15 cellular contexts compared by ENCODE assay signal in the genomic region with DNA sequence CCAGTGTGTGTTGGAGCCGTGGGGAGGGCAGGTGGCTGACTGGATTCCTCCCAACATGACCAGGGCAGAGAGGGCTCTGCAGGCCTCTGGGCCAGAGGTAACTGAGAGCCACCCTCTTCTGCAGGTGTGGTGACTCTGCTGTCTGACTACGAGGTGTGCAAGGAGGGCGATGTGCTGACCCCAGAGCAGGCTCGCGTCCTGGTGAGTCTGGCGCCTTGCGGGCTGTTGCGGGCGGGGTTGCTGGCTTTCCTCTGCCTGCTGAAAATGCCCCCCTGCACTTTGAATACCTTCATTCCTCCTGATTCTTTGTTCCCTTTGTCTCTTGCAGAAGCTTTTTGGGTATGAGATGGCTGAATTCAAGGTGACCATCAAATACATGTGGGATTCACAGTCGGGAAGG.
"Had no signal": no experiment of that assay in that cellular context is flagged by ENCODE, and none has a peak within 500 bp of the region (broad histone marks: within the 10 kb centered on the region; RNA-seq: fewer than 3 reads in every experiment).

No MANE protein-coding gene starts in this region.

- H3K27me3 ChIP-seq: esophagus squamous epithelium, thyroid gland had no signal

- H3K27me3 Mint-ChIP-seq: activated naive CD8-positive, alpha-beta T cell treated with anti-CD3 and anti-CD28 coated beads, Interleukin-2, amount 10 ng/mL, durations not matched to agents 7 days and 5 days; naive thymus-derived CD8-positive, alpha-beta T cell had no signal

- H3K27ac ChIP-seq: esophagus squamous epithelium, parathyroid adenoma, thyroid gland, VCaP had no signal

- H3K9ac ChIP-seq: parathyroid adenoma had no signal

- H3K4me3 Mint-ChIP-seq: activated naive CD8-positive, alpha-beta T cell treated with anti-CD3 and anti-CD28 coated beads, Interleukin-2, amount 10 ng/mL, durations not matched to agents 7 days and 5 days; naive thymus-derived CD8-positive, alpha-beta T cell had no signal

- ATAC-seq: naive thymus-derived CD8-positive, alpha-beta T cell had no signal

- H3K4me1 ChIP-seq: thyroid gland had no signal

- H3K79me2 ChIP-seq: parathyroid adenoma had no signal

- DNase-seq: activated CD4-positive, alpha-beta T cell treated with anti-CD3 and anti-CD28 coated beads for 1 hour; activated effector memory CD4-positive, alpha-beta T cell treated with anti-CD3 and anti-CD28 coated beads, Interleukin-2, amount 50 U/mL, for 16 hours; activated naive CD8-positive, alpha-beta T cell treated with anti-CD3 and anti-CD28 coated beads, Interleukin-2, amount 10 ng/mL, durations not matched to agents 7 days and 5 days; aorta; cortex of kidney; effector CD8-positive, alpha-beta T cell; esophagus squamous epithelium; hippocampal formation; kidney glomerular epithelial cell; mesenchymal stem cell; naive thymus-derived CD8-positive, alpha-beta T cell; stimulated activated CD4-positive, alpha-beta T cell treated with anti-CD3 and anti-CD28 coated beads, Interleukin-1b, Interleukin-23, amount 100 ng/mL, for 48 hours; thyroid gland had no signal

- H2AFZ ChIP-seq: parathyroid adenoma had no signal

- H3K27ac Mint-ChIP-seq: activated naive CD8-positive, alpha-beta T cell treated with anti-CD3 and anti-CD28 coated beads, Interleukin-2, amount 10 ng/mL, durations not matched to agents 7 days and 5 days had no signal

- H3K4me3 ChIP-seq: esophagus squamous epithelium, thyroid gland had no signal

- H3K9me3 Mint-ChIP-seq: activated naive CD8-positive, alpha-beta T cell treated with anti-CD3 and anti-CD28 coated beads, Interleukin-2, amount 10 ng/mL, durations not matched to agents 7 days and 5 days; naive thymus-derived CD8-positive, alpha-beta T cell had no signal

- H3K9me3 ChIP-seq: esophagus squamous epithelium, thyroid gland had no signal
